14 cellular contexts compared by ENCODE assay signal in the genomic region with DNA sequence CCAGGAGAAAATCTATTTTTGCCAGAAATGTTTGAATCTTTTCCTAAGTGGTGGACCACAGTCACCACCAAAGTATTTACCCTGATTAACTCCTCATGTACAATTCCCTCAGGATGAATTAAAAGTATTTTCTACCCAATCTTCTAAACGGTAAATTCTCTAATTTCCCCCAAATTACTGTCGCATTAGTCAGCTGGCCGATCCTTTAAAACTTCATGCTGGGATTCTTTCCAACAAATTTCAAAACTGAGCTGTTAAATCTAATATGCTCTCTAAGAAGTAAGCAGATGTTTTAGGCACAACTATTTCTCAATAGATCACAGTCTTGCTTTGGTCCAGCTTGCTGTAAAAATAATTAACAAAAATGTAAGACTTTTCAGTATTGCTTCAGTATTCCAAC.
DNase-seq lines count a peak whose midpoint lies in the region; TF ChIP-seq lines count a peak whose summit lies in the region.
"Had no signal": no experiment of that assay in that cellular context is flagged by ENCODE, and none has a peak within 500 bp of the region (broad histone marks: within the 10 kb centered on the region; RNA-seq: fewer than 3 reads in every experiment).

No MANE protein-coding gene starts in this region.

- peak overlapping the region; percentile 15; the same call in 1 of the 2 replicates for H2AFZ ChIP-seq in SK-N-SH (ENCODE audit: low read depth)

- CTCF ChIA-PET in MCF 10A (lab: Yijun Ruan, JAX) (interaction anchor here (1.0 kb wide), 1 partner anchor 938 kb away, joined by 3 read pairs; no protein-coding TSS in a partner anchor), SK-N-SH (lab: Yijun Ruan, JAX) (interaction anchor here (1.2 kb wide), 1 partner anchor 81 kb away, joined by 3 read pairs; no protein-coding TSS in a partner anchor)

- DNase-seq in MCF 10A (ENCODE audit: unreplicated experiment) (peak; percentile 41), breast epithelium (ENCODE audit: low spot score in 2 of 2) (no peak), SK-N-SH (no peak), fibroblast of pulmonary artery (ENCODE audit: low read depth) (peak; percentile 78), G401 (ENCODE audit: low spot score) (no peak), NCI-H69 (lab: John Stamatoyannopoulos, UW) (no peak), globus pallidus (ENCODE audit: low spot score) (no peak)
- DNase-seq: NCI-H1436 treated with DMSO at 0.1 percent for 48 hours, occipital lobe, T-helper 9 cell had no signal

- no peaks in the 10 kb centered on the region for H3K4me1 ChIP-seq in breast epithelium
- peaks cover 2 to 10% of the 10 kb centered on the region in 2 experiments; a peak in 1 of 4 replicates for H3K4me1 ChIP-seq in SK-N-SH (ENCODE audit: control insufficient read depth in 1 of 2, insufficient read depth in 2 of 2, low read depth in 1 of 2, low read length in 1 of 2)
- H3K4me1 ChIP-seq in skeletal muscle satellite cell (ENCODE audit: control insufficient read depth, insufficient read depth, low read length): peaks cover 14% of the 10 kb centered on the region

- peaks cover 27% of the 10 kb centered on the region for H3K27me3 Mint-ChIP-seq in MCF 10A (ENCODE audit: insufficient read depth, unreplicated experiment)

- BruUV-seq in MCF 10A (replicated peaks; lab: Mats Ljungman, UMichigan): no TSS peak

- POLR2A ChIA-PET in MCF 10A (lab: Yijun Ruan, JAX): no interaction called here
- POLR2A ChIA-PET in SK-N-SH (lab: Yijun Ruan, JAX): no interaction called here

- no peak for TF ChIP-seq POLR2A in breast epithelium (IDR thresholded peaks at IDR 0.05)

- no peaks in the 10 kb centered on the region for H3K79me2 ChIP-seq in SK-N-SH (ENCODE audit: insufficient read depth)

- H3K4me3 ChIP-seq in breast epithelium (no peak overlapping the region), SK-N-SH (ENCODE audit: low read depth in 2 of 2, low read length in 1 of 2) (no peak overlapping the region), fibroblast of pulmonary artery (replicated peaks; ENCODE audit: low read depth, low read length) (no peak overlapping the region), skeletal muscle satellite cell (ENCODE audit: low read length) (peak overlapping the region; percentile 4)
- H3K4me3 ChIP-seq: thoracic aorta had no signal

- H3K36me3 ChIP-seq in breast epithelium (no peaks in the 10 kb centered on the region), SK-N-SH (replicated peaks in 1 of 2; ENCODE audit: control insufficient read depth in 1 of 2, insufficient read depth in 2 of 2, low read length in 1 of 2) (no peaks in the 10 kb centered on the region), skeletal muscle satellite cell (ENCODE audit: insufficient read depth, low read length) (no peaks in the 10 kb centered on the region)
- H3K36me3 ChIP-seq: thoracic aorta had no signal

- TF ChIP-seq RAD21 in SK-N-SH (IDR thresholded peaks at IDR 0.05; ENCODE audit: low read length): no peak

- WGBS in SK-N-SH (ENCODE audit: low lambda C conversion rate): 5% methylated on average over 3 of the region's 3 CpGs

- H4K20me1 ChIP-seq in SK-N-SH (ENCODE audit: insufficient read depth): no peaks in the 10 kb centered on the region

- H3K9me3 Mint-ChIP-seq in MCF 10A (ENCODE audit: unreplicated experiment): no peaks in the 10 kb centered on the region

- H3K9ac ChIP-seq in SK-N-SH: no peak overlapping the region
- H3K9ac ChIP-seq in skeletal muscle satellite cell (ENCODE audit: low read depth, low read length): no peak overlapping the region

- no peak overlapping the region for H3K27ac Mint-ChIP-seq in MCF 10A (ENCODE audit: low read depth, unreplicated experiment)

- intact Hi-C loops in MCF 10A (cut with micrococcal nuclease) (no loop called here), breast epithelium (cut with DNase I; ENCODE audit: low total_unique reads) (no loop called here)

- H3K9me2 ChIP-seq in SK-N-SH: no peaks in the 10 kb centered on the region

- no peak overlapping the region for H3K4me2 ChIP-seq in SK-N-SH
- peak overlapping the region; percentile 45 for H3K4me2 ChIP-seq in skeletal muscle satellite cell (ENCODE audit: low read length)

- in situ Hi-C loops in G401 (cut with HindIII; ENCODE audit: low sequenced_read_pairs): no loop called here

- no peak overlapping the region for H3K27ac ChIP-seq in breast epithelium
- H3K27ac ChIP-seq in SK-N-SH (ENCODE audit: low read depth in 2 of 2, low read length in 1 of 2): no peak overlapping the region
- H3K27ac ChIP-seq: 22Rv1, epithelial cell of prostate, thoracic aorta had no signal

- TF ChIP-seq CTCF in MCF 10A (IDR thresholded peaks at IDR 0.05; ENCODE audit: unreplicated experiment) (no peak), breast epithelium (IDR thresholded peaks at IDR 0.05) (no peak), SK-N-SH (IDR thresholded peaks at IDR 0.05) (no peak), fibroblast of pulmonary artery (IDR thresholded peaks at IDR 0.05; ENCODE audit: low read length, missing control alignments) (no peak)

- H3K36me3 Mint-ChIP-seq in MCF 10A (ENCODE audit: insufficient read depth, unreplicated experiment): no peaks in the 10 kb centered on the region

- H3K27me3 ChIP-seq in breast epithelium: no peaks in the 10 kb centered on the region
- no peaks in the 10 kb centered on the region for H3K27me3 ChIP-seq in SK-N-SH (ENCODE audit: insufficient read depth)
- no peaks in the 10 kb centered on the region for H3K27me3 ChIP-seq in skeletal muscle satellite cell (ENCODE audit: control insufficient read depth, insufficient read depth, low read length)

- H3K4me3 Mint-ChIP-seq in MCF 10A (ENCODE audit: unreplicated experiment): no peak overlapping the region

- H3K4me1 Mint-ChIP-seq in MCF 10A (ENCODE audit: insufficient read depth, unreplicated experiment): peaks cover 6% of the 10 kb centered on the region

- H3K9me3 ChIP-seq in breast epithelium (no peaks in the 10 kb centered on the region), SK-N-SH (no peaks in the 10 kb centered on the region), skeletal muscle satellite cell (replicated peaks; ENCODE audit: low read length) (no peaks in the 10 kb centered on the region)
- H3K9me3 ChIP-seq: thoracic aorta had no signal

- H3F3A ChIP-seq in SK-N-SH (replicated peaks; ENCODE audit: insufficient read depth): no peaks in the 10 kb centered on the region

- no peak for TF ChIP-seq EP300 in SK-N-SH (IDR thresholded peaks at IDR 0.05; ENCODE audit: borderline replicate concordance in 1 of 2, low read depth in 1 of 2, low read length in 1 of 2)

TF ChIP-seq in SK-N-SH, 30 proteins besides CTCF, POLR2A, EP300 and RAD21 (continues in another document):
- TF ChIP-seq, protein P1, sequence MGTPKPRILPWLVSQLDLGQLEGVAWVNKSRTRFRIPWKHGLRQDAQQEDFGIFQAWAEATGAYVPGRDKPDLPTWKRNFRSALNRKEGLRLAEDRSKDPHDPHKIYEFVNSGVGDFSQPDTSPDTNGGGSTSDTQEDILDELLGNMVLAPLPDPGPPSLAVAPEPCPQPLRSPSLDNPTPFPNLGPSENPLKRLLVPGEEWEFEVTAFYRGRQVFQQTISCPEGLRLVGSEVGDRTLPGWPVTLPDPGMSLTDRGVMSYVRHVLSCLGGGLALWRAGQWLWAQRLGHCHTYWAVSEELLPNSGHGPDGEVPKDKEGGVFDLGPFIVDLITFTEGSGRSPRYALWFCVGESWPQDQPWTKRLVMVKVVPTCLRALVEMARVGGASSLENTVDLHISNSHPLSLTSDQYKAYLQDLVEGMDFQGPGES (IDR thresholded peaks at IDR 0.05; ENCODE audit: low read depth, low read length): no peak
- TF ChIP-seq, protein P2, sequence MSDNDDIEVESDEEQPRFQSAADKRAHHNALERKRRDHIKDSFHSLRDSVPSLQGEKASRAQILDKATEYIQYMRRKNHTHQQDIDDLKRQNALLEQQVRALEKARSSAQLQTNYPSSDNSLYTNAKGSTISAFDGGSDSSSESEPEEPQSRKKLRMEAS (IDR thresholded peaks at IDR 0.05; ENCODE audit: low read depth): no peak
- TF ChIP-seq, protein P3, sequence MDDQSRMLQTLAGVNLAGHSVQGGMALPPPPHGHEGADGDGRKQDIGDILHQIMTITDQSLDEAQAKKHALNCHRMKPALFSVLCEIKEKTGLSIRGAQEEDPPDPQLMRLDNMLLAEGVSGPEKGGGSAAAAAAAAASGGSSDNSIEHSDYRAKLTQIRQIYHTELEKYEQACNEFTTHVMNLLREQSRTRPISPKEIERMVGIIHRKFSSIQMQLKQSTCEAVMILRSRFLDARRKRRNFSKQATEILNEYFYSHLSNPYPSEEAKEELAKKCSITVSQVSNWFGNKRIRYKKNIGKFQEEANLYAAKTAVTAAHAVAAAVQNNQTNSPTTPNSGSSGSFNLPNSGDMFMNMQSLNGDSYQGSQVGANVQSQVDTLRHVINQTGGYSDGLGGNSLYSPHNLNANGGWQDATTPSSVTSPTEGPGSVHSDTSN (IDR thresholded peaks at IDR 0.05): no peak
- TF ChIP-seq NRF1 (IDR thresholded peaks at IDR 0.05; ENCODE audit: low read depth, low read length) (no peak), RFX5 (IDR thresholded peaks at IDR 0.05; ENCODE audit: low read length) (no peak), FOXJ3 (CRISPR knock-in tag; IDR thresholded peaks at IDR 0.05) (no peak), TEAD4 (IDR thresholded peaks at IDR 0.05; ENCODE audit: borderline replicate concordance, insufficient read depth) (no peak), MXI1 (IDR thresholded peaks at IDR 0.05; ENCODE audit: low read depth, low read length) (no peak), RXRA (IDR thresholded peaks at IDR 0.05; ENCODE audit: borderline replicate concordance, low read depth) (no peak), MEF2A (IDR thresholded peaks at IDR 0.05; ENCODE audit: borderline replicate concordance, low read depth) (0 out of 2 replicates have a peak, but pooled peaks have one; percentile 14), JUND (IDR thresholded peaks at IDR 0.05) (no peak; the same call in 1 of the 2 replicates), GABPA (IDR thresholded peaks at IDR 0.05; ENCODE audit: low read depth) (no peak), SMC3 (IDR thresholded peaks at IDR 0.05; ENCODE audit: low read depth, low read length) (no peak)
- TF ChIP-seq, protein P4, sequence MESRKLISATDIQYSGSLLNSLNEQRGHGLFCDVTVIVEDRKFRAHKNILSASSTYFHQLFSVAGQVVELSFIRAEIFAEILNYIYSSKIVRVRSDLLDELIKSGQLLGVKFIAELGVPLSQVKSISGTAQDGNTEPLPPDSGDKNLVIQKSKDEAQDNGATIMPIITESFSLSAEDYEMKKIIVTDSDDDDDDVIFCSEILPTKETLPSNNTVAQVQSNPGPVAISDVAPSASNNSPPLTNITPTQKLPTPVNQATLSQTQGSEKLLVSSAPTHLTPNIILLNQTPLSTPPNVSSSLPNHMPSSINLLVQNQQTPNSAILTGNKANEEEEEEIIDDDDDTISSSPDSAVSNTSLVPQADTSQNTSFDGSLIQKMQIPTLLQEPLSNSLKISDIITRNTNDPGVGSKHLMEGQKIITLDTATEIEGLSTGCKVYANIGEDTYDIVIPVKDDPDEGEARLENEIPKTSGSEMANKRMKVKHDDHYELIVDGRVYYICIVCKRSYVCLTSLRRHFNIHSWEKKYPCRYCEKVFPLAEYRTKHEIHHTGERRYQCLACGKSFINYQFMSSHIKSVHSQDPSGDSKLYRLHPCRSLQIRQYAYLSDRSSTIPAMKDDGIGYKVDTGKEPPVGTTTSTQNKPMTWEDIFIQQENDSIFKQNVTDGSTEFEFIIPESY (IDR thresholded peaks at IDR 0.05; ENCODE audit: borderline replicate concordance, low read depth): no peak

Comparison
In these comparisons a context has a peak if more than half of its experiments do, and no peak if none do; other contexts are left out.
1. DNase-seq: peak in MCF 10A (single experiment) and fibroblast of pulmonary artery (single experiment); none in breast epithelium (0 of 2), SK-N-SH (single experiment), G401 (single experiment), NCI-H69 (single experiment) and globus pallidus (single experiment).